ENCODE assay signal across 8 cellular contexts in genomic region chr22:29907753-29908515, GRCh38. TPM values are rescaled to one million over a fixed set of nuclear protein-coding genes. Genes with fewer than 3 reads are reported as not detected.
DNase-seq lines count a peak whose midpoint lies in the region; ATAC-seq and TF ChIP-seq lines count a peak whose summit lies in the region.

No MANE protein-coding gene starts in this region.

- in situ Hi-C loops in KBM-7 (cut with MboI; ENCODE audit: low pct_unique_long_range_greater_than_20kb, low sequenced_read_pairs) = no loop called here

- intact Hi-C loops in esophagus squamous epithelium (cut with DNase I) = no loop called here

- TF ChIP-seq CTCF in esophagus squamous epithelium (IDR thresholded peaks at IDR 0.05) (no peak), neural crest cell (conservative IDR thresholded peaks at IDR 0.05) (no peak)

- H3K9me3 ChIP-seq in SJCRH30 (replicated peaks) (no peaks in the 10 kb centered on the region), esophagus squamous epithelium (no peaks in the 10 kb centered on the region), Karpas-422 (ENCODE audit: low read length) (no peaks in the 10 kb centered on the region)

- H3K4me2 ChIP-seq in Karpas-422 (ENCODE audit: low read depth, low read length, poor library complexity, severe bottlenecking) = no peak overlapping the region

- no peaks in the 10 kb centered on the region for H3K9me2 ChIP-seq in Karpas-422 (replicated peaks; ENCODE audit: insufficient read depth, low read length)

- WGBS in esophagus squamous epithelium, 2 donors = 26 to 38% methylated on average over 5 of the region's 5 CpGs

- H3K36me3 Mint-ChIP-seq in neural crest cell (ENCODE audit: low read depth) = no peaks in the 10 kb centered on the region

- H3K36me3 ChIP-seq in SJCRH30 (no peaks in the 10 kb centered on the region), esophagus squamous epithelium (no peaks in the 10 kb centered on the region), Karpas-422 (ENCODE audit: insufficient read depth, low read length) (no peaks in the 10 kb centered on the region)

- no peak for ATAC-seq in HG02588 (IDR thresholded peaks at IDR 0.05; ENCODE audit: unreplicated experiment)
- no peak for ATAC-seq in HG03460 (IDR thresholded peaks at IDR 0.05; ENCODE audit: unreplicated experiment)

- peak overlapping the region; percentile 53 for H3K27ac Mint-ChIP-seq in neural crest cell (ENCODE audit: unreplicated experiment)

- H3K79me2 ChIP-seq in Karpas-422 (ENCODE audit: low read length) = no peaks in the 10 kb centered on the region

- H3K27me3 ChIP-seq in SJCRH30 = no peaks in the 10 kb centered on the region
- H3K27me3 ChIP-seq in esophagus squamous epithelium = no peaks in the 10 kb centered on the region
- no peaks in the 10 kb centered on the region for H3K27me3 ChIP-seq in Karpas-422 (ENCODE audit: low read length)

- peaks cover 20% of the 10 kb centered on the region for H3K4me1 ChIP-seq in SJCRH30
- peaks cover 15 to 56% (median 28%) of the 10 kb centered on the region in 3 donors for H3K4me1 ChIP-seq in esophagus squamous epithelium
- peaks cover 10% of the 10 kb centered on the region for H3K4me1 ChIP-seq in Karpas-422 (ENCODE audit: low read length)

- H3K27ac ChIP-seq in SJCRH30 (no peak overlapping the region), esophagus squamous epithelium (peak overlapping the region; percentile 31 to 66 (median 46)), Karpas-422 (ENCODE audit: low read length) (no peak overlapping the region)

- no peaks in the 10 kb centered on the region for H3K27me3 Mint-ChIP-seq in neural crest cell (ENCODE audit: low read depth)

- H3K9ac ChIP-seq in Karpas-422 (ENCODE audit: low read length) = no peak overlapping the region

- no peaks in the 10 kb centered on the region for H3K9me3 Mint-ChIP-seq in neural crest cell

- H3K4me3 ChIP-seq in SJCRH30 (no peak overlapping the region), esophagus squamous epithelium (no peak overlapping the region), Karpas-422 (ENCODE audit: low read length) (no peak overlapping the region)

- H4K20me1 ChIP-seq in Karpas-422 (ENCODE audit: insufficient read depth, low read depth, low read length) = peaks cover 59% of the 10 kb centered on the region

- no peak overlapping the region for H3K4me3 Mint-ChIP-seq in neural crest cell

- peaks cover 3% of the 10 kb centered on the region for H3K4me1 Mint-ChIP-seq in neural crest cell

- H2AFZ ChIP-seq in Karpas-422 (ENCODE audit: low read length) = no peak overlapping the region

- peak; percentile 60 for DNase-seq in DMS153 (lab: John Stamatoyannopoulos, UW)
- DNase-seq in KBM-7 = peak; percentile 73
- peak; percentile 70 to 86 for DNase-seq in SJCRH30
- no peak for DNase-seq in esophagus squamous epithelium (lab: John Stamatoyannopoulos, UW)
- no peak for DNase-seq in neural crest cell (ENCODE audit: low read depth, low spot score)
- no peak for DNase-seq in Karpas-422

- TF ChIP-seq POLR2A in esophagus squamous epithelium (IDR thresholded peaks at IDR 0.05) = no peak

RNA-seq across cellular contexts. Expression of gene MTMR3, which starts 25.0 kb away (rescaled TPM):
- 16.3 and 19.5 TPM in 2 replicates for total RNA-seq in SJCRH30 (2014; rRNA removed; shearing (Covaris generic))
- 10 to 100 TPM; 34.9 to 63.1 (median 38.4) TPM for total RNA-seq in esophagus squamous epithelium
- 35.3 and 37.4 TPM in 2 replicates for total RNA-seq in neural crest cell
- total RNA-seq in Karpas-422 (2014; rRNA removed; shearing (Covaris generic); ENCODE audit: low replicate concordance) = 11.3 and 12.5 TPM in 2 replicates

Comparison
In these comparisons a context has a peak if more than half of its experiments do, and no peak if none do; other contexts are left out.
1. DNase-seq: peak in DMS153 (single experiment), KBM-7 (single experiment) and SJCRH30 (2 of 2); none in esophagus squamous epithelium (single experiment), neural crest cell (single experiment) and Karpas-422 (single experiment).
2. H3K27ac ChIP-seq: peak in esophagus squamous epithelium (4 of 4); none in SJCRH30 (single experiment) and Karpas-422 (single experiment).